Comparison of ENCODE assay signal across 8 cellular contexts in the genomic region with DNA sequence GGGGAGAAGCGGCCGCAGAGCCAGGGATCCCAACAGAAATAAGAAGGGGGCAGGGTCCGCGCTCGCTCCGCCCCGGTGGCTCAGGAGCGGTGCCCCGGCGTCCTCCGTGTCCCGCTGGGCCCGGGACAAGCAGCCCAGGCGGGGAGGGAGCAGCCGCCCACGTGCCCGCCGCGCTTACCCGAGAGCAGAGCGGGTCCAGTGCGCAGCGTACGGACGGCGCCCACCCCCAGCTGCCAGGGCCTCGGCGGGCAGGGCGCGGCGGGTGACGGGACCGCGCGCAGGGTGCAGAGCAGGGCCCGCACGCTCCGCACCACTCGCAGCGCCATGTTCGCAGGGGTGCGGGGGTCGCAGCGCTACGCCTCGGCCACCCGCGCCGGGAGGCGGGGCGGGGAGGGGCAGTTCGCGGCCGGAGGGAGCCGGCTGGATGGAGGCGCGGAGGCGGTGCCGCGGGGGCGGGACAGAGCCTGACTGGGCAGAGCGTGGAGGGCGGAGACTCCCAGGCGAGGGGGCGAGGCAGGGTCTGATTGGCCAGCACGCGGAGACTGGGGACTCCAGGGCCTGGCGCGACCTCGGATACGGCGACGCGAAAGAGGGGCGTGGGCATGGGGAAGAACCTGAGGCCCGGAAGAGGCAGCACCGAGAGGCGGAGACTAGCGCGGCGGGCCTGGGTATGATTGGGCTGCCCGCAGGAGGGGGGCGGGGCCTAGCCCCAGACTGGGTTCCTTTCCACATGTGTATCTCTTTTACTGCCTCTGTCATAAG. TPM values are rescaled to one million over a fixed set of nuclear protein-coding genes. Genes with fewer than 3 reads are reported as not detected.
DNase-seq lines count a peak whose midpoint lies in the region; ATAC-seq and TF ChIP-seq lines count a peak whose summit lies in the region.

A gene (minus strand): TSS at position 443 of the 762 bp plus-strand sequence. CDS start 117 bp downstream, at position 326.

- peaks cover 2 to 10% (median 5%) of the 10 kb centered on the region in 3 donors for H3K4me1 Mint-ChIP-seq in IgD-negative memory B cell

- peak within 1 kb of the TSS; percentile 84 for H3K4me3 ChIP-seq in epithelial cell of proximal tubule (ENCODE audit: low read depth, low read length)

- DNase-seq in DMS 273 (lab: John Stamatoyannopoulos, UW; ENCODE audit: unreplicated experiment): peak; percentile 99
- DNase-seq in OCI-M2 (lab: John Stamatoyannopoulos, UW; ENCODE audit: unreplicated experiment): peak; percentile 60
- peak; percentile 96 for DNase-seq in activated T-cell treated with anti-CD3 and anti-CD28 coated beads, Interleukin-2, amount 50 U/mL, for 1 hour
- DNase-seq in epithelial cell of proximal tubule (ENCODE audit: low read depth): peak; percentile 63
- DNase-seq in mucosa of gallbladder (ENCODE audit: low spot score): peak; percentile 99
- DNase-seq in stimulated activated CD8-positive, alpha-beta memory T cell treated with anti-CD3 and anti-CD28 coated beads, Interleukin-4, amount 100 ng/mL, for 4 hours (ENCODE audit: low read depth in 2 of 2, low spot score in 1 of 2): peak; percentile 91 to 98

- ATAC-seq in GM21529 (IDR thresholded peaks at IDR 0.05; ENCODE audit: unreplicated experiment): peak; percentile 97

- H3K36me3 Mint-ChIP-seq in IgD-negative memory B cell: peaks cover 2% of the 10 kb centered on the region

- H3K27me3 Mint-ChIP-seq in IgD-negative memory B cell: no peaks in the 10 kb centered on the region

- no peak for TF ChIP-seq CTCF in epithelial cell of proximal tubule (conservative IDR thresholded peaks at IDR 0.05; ENCODE audit: low read depth, low read length)

- no peaks in the 10 kb centered on the region for H3K9me3 Mint-ChIP-seq in IgD-negative memory B cell

- H3K4me3 Mint-ChIP-seq in IgD-negative memory B cell: peak within 1 kb of the TSS; percentile 84 to 90 (median 90)

- H3K27ac Mint-ChIP-seq in IgD-negative memory B cell: peak within 1 kb of the TSS; percentile 3 to 15 (median 6)

RNA-seq across cellular contexts. Expression of the gene that starts here (rescaled TPM):
- polyA plus RNA-seq in IgD-negative memory B cell: 6.7 TPM
- total RNA-seq in epithelial cell of proximal tubule (38.7 and 49.1 TPM in 2 replicates), mucosa of gallbladder (13.1 TPM)

Comparison
In these comparisons a context has a peak if more than half of its experiments do, and no peak if none do; other contexts are left out.
1. Peak in every context shown above with its lines: DNase-seq, ATAC-seq and H3K4me3 ChIP-seq.